In genomic region chr22:46795140-46795539, GRCh38 we compare ENCODE assay signal across 16 cellular contexts.
"Had no signal": no experiment of that assay in that cellular context is flagged by ENCODE, and none has a peak within 500 bp of the region (broad histone marks: within the 10 kb centered on the region; RNA-seq: fewer than 3 reads in every experiment).

No MANE protein-coding gene starts in this region.

- H3K9me3 ChIP-seq: ascending aorta, gastrocnemius medialis, mucosa of descending colon, SJCRH30, tibial artery had no signal

- H3K27ac ChIP-seq: ascending aorta, gastrocnemius medialis, SJCRH30, tibial artery had no signal

- H3K4me3 Mint-ChIP-seq: activated T-helper 17 cell treated with anti-CD3 and anti-CD28 coated beads, Interleukin-2, amount 50 U/mL, for 72 hours; natural killer cell; stimulated activated naive B cell treated with anti-CD40 and anti-IgM and Interleukin-4, amounts not matched to agents 10 μg/mL and 1 μg/mL and 100 μg/mL, for 72 hours had no signal

- H3K27me3 Mint-ChIP-seq: activated T-helper 17 cell treated with anti-CD3 and anti-CD28 coated beads, Interleukin-2, amount 50 U/mL, for 72 hours; stimulated activated naive B cell treated with anti-CD40 and anti-IgM and Interleukin-4, amounts not matched to agents 10 μg/mL and 1 μg/mL and 100 μg/mL, for 72 hours had no signal

- H3K9me3 Mint-ChIP-seq: activated T-helper 17 cell treated with anti-CD3 and anti-CD28 coated beads, Interleukin-2, amount 50 U/mL, for 72 hours; natural killer cell; stimulated activated naive B cell treated with anti-CD40 and anti-IgM and Interleukin-4, amounts not matched to agents 10 μg/mL and 1 μg/mL and 100 μg/mL, for 72 hours had no signal

- DNase-seq: activated naive CD4-positive, alpha-beta T cell treated with Interleukin-2 at 50 U/mL for 16 hours; dermis blood vessel endothelial cell; erythroblast; gastrocnemius medialis; mucosa of descending colon; natural killer cell; nucleus accumbens; retina; SJCRH30; stimulated activated CD4-positive, alpha-beta T cell treated with anti-CD3 and anti-CD28 coated beads, Interleukin-15, amount 100 ng/mL, for 24 hours; stimulated activated CD4-positive, alpha-beta T cell treated with anti-CD3 and anti-CD28 coated beads, Interleukin-4, amount 100 ng/mL, for 1 hour; stimulated activated naive B cell treated with anti-CD40 and anti-IgM and Interleukin-4, amounts not matched to agents 10 μg/mL and 1 μg/mL and 100 μg/mL, for 72 hours had no signal

- H3K27me3 ChIP-seq: ascending aorta, gastrocnemius medialis, SJCRH30, tibial artery had no signal

- H3K36me3 Mint-ChIP-seq: natural killer cell had no signal

- ATAC-seq: activated CD4-positive, CD25-positive, alpha-beta regulatory T cell treated with anti-CD3 and anti-CD28 coated beads, Interleukin-2, amount 50 U/mL, for 24 hours; activated T-helper 17 cell treated with anti-CD3 and anti-CD28 coated beads, Interleukin-2, amount 50 U/mL, for 72 hours; gastrocnemius medialis; mucosa of descending colon; natural killer cell; stimulated activated naive B cell treated with anti-CD40 and anti-IgM and Interleukin-4, amounts not matched to agents 10 μg/mL and 1 μg/mL and 100 μg/mL, for 72 hours had no signal

- H3K4me3 ChIP-seq: ascending aorta, gastrocnemius medialis, mucosa of descending colon, SJCRH30, tibial artery had no signal
